Comparison of ENCODE assay signal across 2 cellular contexts in genomic region chr22:49586244-49586748, GRCh38.
TF ChIP-seq lines count a peak whose summit lies in the region.

No MANE protein-coding gene starts in this region.

TF ChIP-seq in HEK293, 187 proteins besides CTCF, POLR2A, EP300 and RAD21 (continues in another document):
- no peak for TF ChIP-seq ZNF140 (tag by site-specific recombination; IDR thresholded peaks at IDR 0.05)
- 0 out of 2 replicates have a peak, but pooled peaks have one; percentile 24 for TF ChIP-seq SP7 (tag by site-specific recombination; IDR thresholded peaks at IDR 0.05)
- no peak for TF ChIP-seq ZNF16 (tag by site-specific recombination; IDR thresholded peaks at IDR 0.05; ENCODE audit: low read depth)
- TF ChIP-seq ZNF404 (tag by site-specific recombination; IDR thresholded peaks at IDR 0.05) = no peak
- no peak for TF ChIP-seq ZSCAN5A (tag by site-specific recombination; IDR thresholded peaks at IDR 0.05)
- TF ChIP-seq ZFP3 (tag by site-specific recombination; IDR thresholded peaks at IDR 0.05; ENCODE audit: low read depth) = no peak
- TF ChIP-seq ZNF561 (tag by site-specific recombination; IDR thresholded peaks at IDR 0.05; ENCODE audit: borderline replicate concordance) = no peak
- no peak for TF ChIP-seq ZNF155 (tag by site-specific recombination; IDR thresholded peaks at IDR 0.05)
- no peak for TF ChIP-seq ZNF221 (tag by site-specific recombination; IDR thresholded peaks at IDR 0.05; ENCODE audit: borderline replicate concordance)
- TF ChIP-seq ZNF121 (tag by site-specific recombination; IDR thresholded peaks at IDR 0.05) = no peak
- TF ChIP-seq, protein P1, sequence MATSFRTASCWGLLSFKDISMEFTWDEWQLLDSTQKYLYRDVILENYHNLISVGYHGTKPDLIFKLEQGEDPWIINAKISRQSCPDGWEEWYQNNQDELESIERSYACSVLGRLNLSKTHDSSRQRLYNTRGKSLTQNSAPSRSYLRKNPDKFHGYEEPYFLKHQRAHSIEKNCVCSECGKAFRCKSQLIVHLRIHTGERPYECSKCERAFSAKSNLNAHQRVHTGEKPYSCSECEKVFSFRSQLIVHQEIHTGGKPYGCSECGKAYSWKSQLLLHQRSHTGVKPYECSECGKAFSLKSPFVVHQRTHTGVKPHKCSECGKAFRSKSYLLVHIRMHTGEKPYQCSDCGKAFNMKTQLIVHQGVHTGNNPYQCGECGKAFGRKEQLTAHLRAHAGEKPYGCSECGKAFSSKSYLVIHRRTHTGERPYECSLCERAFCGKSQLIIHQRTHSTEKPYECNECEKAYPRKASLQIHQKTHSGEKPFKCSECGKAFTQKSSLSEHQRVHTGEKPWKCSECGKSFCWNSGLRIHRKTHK (tag by site-specific recombination; IDR thresholded peaks at IDR 0.05) = peak; percentile 24; the same call in 1 of the 2 replicates
- no peak for TF ChIP-seq ZNF362 (tag by site-specific recombination; IDR thresholded peaks at IDR 0.05)
- no peak for TF ChIP-seq ZNF24 (tag by site-specific recombination; IDR thresholded peaks at IDR 0.05)
- no peak for TF ChIP-seq ZNF621 (tag by site-specific recombination; IDR thresholded peaks at IDR 0.05)
- TF ChIP-seq TCF7L2 (IDR thresholded peaks at IDR 0.05; ENCODE audit: borderline replicate concordance, low read depth, low read length) = no peak
- TF ChIP-seq ZNF146 (tag by site-specific recombination; IDR thresholded peaks at IDR 0.05) = no peak
- TF ChIP-seq, protein P2, sequence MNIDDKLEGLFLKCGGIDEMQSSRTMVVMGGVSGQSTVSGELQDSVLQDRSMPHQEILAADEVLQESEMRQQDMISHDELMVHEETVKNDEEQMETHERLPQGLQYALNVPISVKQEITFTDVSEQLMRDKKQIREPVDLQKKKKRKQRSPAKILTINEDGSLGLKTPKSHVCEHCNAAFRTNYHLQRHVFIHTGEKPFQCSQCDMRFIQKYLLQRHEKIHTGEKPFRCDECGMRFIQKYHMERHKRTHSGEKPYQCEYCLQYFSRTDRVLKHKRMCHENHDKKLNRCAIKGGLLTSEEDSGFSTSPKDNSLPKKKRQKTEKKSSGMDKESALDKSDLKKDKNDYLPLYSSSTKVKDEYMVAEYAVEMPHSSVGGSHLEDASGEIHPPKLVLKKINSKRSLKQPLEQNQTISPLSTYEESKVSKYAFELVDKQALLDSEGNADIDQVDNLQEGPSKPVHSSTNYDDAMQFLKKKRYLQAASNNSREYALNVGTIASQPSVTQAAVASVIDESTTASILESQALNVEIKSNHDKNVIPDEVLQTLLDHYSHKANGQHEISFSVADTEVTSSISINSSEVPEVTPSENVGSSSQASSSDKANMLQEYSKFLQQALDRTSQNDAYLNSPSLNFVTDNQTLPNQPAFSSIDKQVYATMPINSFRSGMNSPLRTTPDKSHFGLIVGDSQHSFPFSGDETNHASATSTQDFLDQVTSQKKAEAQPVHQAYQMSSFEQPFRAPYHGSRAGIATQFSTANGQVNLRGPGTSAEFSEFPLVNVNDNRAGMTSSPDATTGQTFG (tag by site-specific recombination; IDR thresholded peaks at IDR 0.05; ENCODE audit: borderline replicate concordance) = 0 out of 2 replicates have a peak, but pooled peaks have one; percentile 35
- no peak for TF ChIP-seq ZNF132 (tag by site-specific recombination; IDR thresholded peaks at IDR 0.05; ENCODE audit: borderline replicate concordance)
- no peak for TF ChIP-seq ZNF449 (tag by site-specific recombination; IDR thresholded peaks at IDR 0.05)
- TF ChIP-seq ZNF626 (tag by site-specific recombination; IDR thresholded peaks at IDR 0.05) = no peak

TF ChIP-seq in H1, 55 proteins besides CTCF, POLR2A, EP300 and RAD21:
- TF ChIP-seq KDM1A (IDR thresholded peaks at IDR 0.05; ENCODE audit: borderline replicate concordance, low read length) (no peak), CREB1 (IDR thresholded peaks at IDR 0.05) (peak; percentile 83)
